In genomic region chr6:130760006-130760405, GRCh38 we compare ENCODE assay signal across 8 cellular contexts.
DNase-seq lines count a peak whose midpoint lies in the region; TF ChIP-seq lines count a peak whose summit lies in the region.

No MANE protein-coding gene starts in this region.

- intact Hi-C loops in ascending aorta (cut with DNase I): no loop called here

- H3K9me3 ChIP-seq in effector memory CD4-positive, alpha-beta T cell (ENCODE audit: control insufficient read depth, low read length): no peaks in the 10 kb centered on the region
- H3K9me3 ChIP-seq in ascending aorta: no peaks in the 10 kb centered on the region

- TF ChIP-seq CTCF in HFFc6 (IDR thresholded peaks at IDR 0.05) (peak; percentile 88), WI38 (IDR thresholded peaks at IDR 0.05; ENCODE audit: low read depth, low read length) (peak; percentile 86), kidney epithelial cell (IDR thresholded peaks at IDR 0.05; ENCODE audit: insufficient read depth, low read length, poor library complexity, severe bottlenecking) (peak; percentile 70), ascending aorta (IDR thresholded peaks at IDR 0.05) (no peak)

- DNase-seq in COLO829 (ENCODE audit: low spot score): peak; percentile 17
- DNase-seq in HFFc6: peak; percentile 70
- no peak for DNase-seq in kidney epithelial cell (ENCODE audit: low read depth)
- no peak for DNase-seq in effector memory CD4-positive, alpha-beta T cell
- DNase-seq in NOMO-1 (lab: John Stamatoyannopoulos, UW; ENCODE audit: unreplicated experiment in 2 of 2): no peak
- DNase-seq in ascending aorta (ENCODE audit: low spot score in 2 of 2): no peak
- no peak for DNase-seq in NCI-H446 (lab: John Stamatoyannopoulos, UW)

- H3K4me3 Mint-ChIP-seq in HFFc6: no peak overlapping the region

- no peak overlapping the region for H3K27ac ChIP-seq in effector memory CD4-positive, alpha-beta T cell (ENCODE audit: insufficient read depth, low read length, poor library complexity, severe bottlenecking)
- no peak overlapping the region for H3K27ac ChIP-seq in ascending aorta

- no peak overlapping the region for H3K27ac Mint-ChIP-seq in HFFc6

- no peaks in the 10 kb centered on the region for H3K36me3 ChIP-seq in kidney epithelial cell (ENCODE audit: control insufficient read depth, insufficient read depth, low read length)
- no peaks in the 10 kb centered on the region for H3K36me3 ChIP-seq in effector memory CD4-positive, alpha-beta T cell (ENCODE audit: control insufficient read depth, insufficient read depth, low read length)
- H3K36me3 ChIP-seq in ascending aorta: no peaks in the 10 kb centered on the region

- no peaks in the 10 kb centered on the region for H3K36me3 Mint-ChIP-seq in HFFc6 (ENCODE audit: low read depth)

- H3K9me3 Mint-ChIP-seq in HFFc6: no peaks in the 10 kb centered on the region

- no peaks in the 10 kb centered on the region; the same call in 1 of the 2 replicates for H3K27me3 Mint-ChIP-seq in HFFc6 (ENCODE audit: insufficient read depth)

- H3K4me1 ChIP-seq in effector memory CD4-positive, alpha-beta T cell (ENCODE audit: control insufficient read depth, insufficient read depth, low read length, poor library complexity, severe bottlenecking): no peaks in the 10 kb centered on the region
- peaks cover 0 to 2% of the 10 kb centered on the region in 2 donors for H3K4me1 ChIP-seq in ascending aorta

- H3K4me3 ChIP-seq in WI38 (ENCODE audit: low read depth, low read length) (no peak overlapping the region), kidney epithelial cell (ENCODE audit: low read depth, low read length) (no peak overlapping the region), ascending aorta (no peak overlapping the region)
- H3K4me3 ChIP-seq in effector memory CD4-positive, alpha-beta T cell (ENCODE audit: insufficient read depth, low read depth, low read length, poor library complexity, severe bottlenecking): no peak overlapping the region

- H3K4me1 Mint-ChIP-seq in HFFc6 (ENCODE audit: low read depth): no peaks in the 10 kb centered on the region

- H3K27me3 ChIP-seq in kidney epithelial cell (ENCODE audit: control insufficient read depth, insufficient read depth, low read length): no peaks in the 10 kb centered on the region
- H3K27me3 ChIP-seq in effector memory CD4-positive, alpha-beta T cell (replicated peaks; ENCODE audit: control insufficient read depth, insufficient read depth, low read length, poor library complexity, severe bottlenecking): no peaks in the 10 kb centered on the region
- H3K27me3 ChIP-seq in ascending aorta: no peaks in the 10 kb centered on the region

Comparison
In these comparisons a context has a peak if more than half of its experiments do, and no peak if none do; other contexts are left out.
1. DNase-seq: peak in COLO829 (single experiment) and HFFc6 (single experiment); none in kidney epithelial cell (single experiment), effector memory CD4-positive, alpha-beta T cell (0 of 3), NOMO-1 (0 of 2), ascending aorta (0 of 2) and NCI-H446 (0 of 2).
2. CTCF ChIP-seq: peak in HFFc6 (single experiment), WI38 (single experiment) and kidney epithelial cell (single experiment); none in ascending aorta (0 of 3).